Comparison of ENCODE assay signal across 17 cellular contexts in the genomic region with DNA sequence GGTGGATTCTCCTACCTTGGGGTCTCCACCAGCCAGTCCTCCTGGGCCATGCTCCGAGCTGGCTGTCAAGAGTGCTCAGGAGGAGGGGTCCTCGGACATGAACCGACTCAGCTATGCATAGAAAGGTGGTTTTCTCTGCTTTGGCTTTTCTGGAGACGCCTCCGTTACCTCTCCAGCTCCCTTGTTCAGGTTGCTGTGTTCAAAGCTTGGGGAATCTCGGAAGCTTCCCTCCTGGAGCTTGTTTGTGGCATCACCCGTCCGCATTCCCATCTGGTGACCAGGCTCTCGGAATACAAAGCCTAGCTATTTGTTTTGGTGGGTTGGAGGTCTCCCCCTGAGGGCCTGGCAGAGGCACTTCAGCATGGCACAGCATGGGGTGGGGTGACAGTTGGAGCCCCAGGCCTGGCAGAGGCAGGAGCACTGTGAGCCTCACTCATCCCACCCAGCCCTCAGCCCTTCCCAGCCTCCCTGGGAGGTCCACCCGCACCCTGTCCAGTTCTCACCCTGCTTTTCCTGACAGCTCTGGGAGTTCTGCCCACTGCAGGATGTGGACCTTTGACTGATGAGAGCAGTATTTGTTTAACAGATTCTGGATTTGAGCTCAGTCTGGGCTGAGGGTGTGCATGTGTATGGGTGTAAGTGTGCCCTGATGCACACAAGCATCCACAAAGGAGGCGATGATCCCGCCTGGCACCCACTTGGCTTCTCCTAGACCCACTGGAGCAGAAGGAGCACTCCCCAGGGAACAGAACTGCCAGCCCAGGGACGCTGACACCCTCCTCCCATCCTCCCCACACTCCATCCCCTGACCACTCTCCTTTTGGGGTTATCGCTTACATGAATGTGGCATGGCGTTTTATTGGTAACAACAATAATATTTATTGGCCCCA.
A peak's percentile ranks its signal among the peaks of the same experiment; 100 is the strongest.
DNase-seq lines count a peak whose midpoint lies in the region; ATAC-seq and TF ChIP-seq lines count a peak whose summit lies in the region.
"Had no signal": no experiment of that assay in that cellular context is flagged by ENCODE, and none has a peak within 500 bp of the region (broad histone marks: within the 10 kb centered on the region; RNA-seq: fewer than 3 reads in every experiment).

No MANE protein-coding gene starts in this region.

- no peaks in the 10 kb centered on the region for H3K4me1 Mint-ChIP-seq in activated CD4-positive, alpha-beta T cell treated with anti-CD3 and anti-CD28 coated beads for 36 hours
- no peaks in the 10 kb centered on the region for H3K4me1 Mint-ChIP-seq in activated CD4-positive, alpha-beta T cell treated with anti-CD3 and anti-CD28 coated beads, Interleukin-2, amount 10 ng/mL, durations not matched to agents 7 days and 5 days
- H3K4me1 Mint-ChIP-seq: activated naive CD8-positive, alpha-beta T cell treated with anti-CD3 and anti-CD28 coated beads for 36 hours; T-cell had no signal

- no peaks in the 10 kb centered on the region for H3K36me3 ChIP-seq in PC-3 (ENCODE audit: low read depth, low read length)
- H3K36me3 ChIP-seq in fibroblast of lung (ENCODE audit: control insufficient read depth, insufficient read depth, low read length) = no peaks in the 10 kb centered on the region

- peak overlapping the region; percentile 51 for H3K4me2 ChIP-seq in PC-3 (ENCODE audit: low read length)
- H3K4me2 ChIP-seq in fibroblast of lung (ENCODE audit: extremely low read depth, insufficient read depth, low read length) = no peak overlapping the region

- H3K9me3 ChIP-seq in PC-3 (ENCODE audit: low read length) = 0 out of 2 replicates have a peak, but pooled peaks cover 8% of the 10 kb centered on the region
- no peaks in the 10 kb centered on the region for H3K9me3 ChIP-seq in fibroblast of lung (ENCODE audit: control insufficient read depth, insufficient read depth, low read depth, low read length)

- no peaks in the 10 kb centered on the region for H3K9me2 ChIP-seq in PC-3 (replicated peaks; ENCODE audit: low read length)

- CTCF ChIA-PET in activated CD4-positive, alpha-beta T cell treated with anti-CD3 and anti-CD28 coated beads for 36 hours (lab: Charles Lee) = no interaction called here
- CTCF ChIA-PET in activated CD4-positive, alpha-beta T cell treated with anti-CD3 and anti-CD28 coated beads, Interleukin-2, amount 10 ng/mL, durations not matched to agents 7 days and 5 days (lab: Charles Lee) = interaction anchor here (1.5 kb wide), 1 partner anchor 20 kb away, joined by 3 read pairs; no protein-coding TSS in a partner anchor
- CTCF ChIA-PET in PC-3 (lab: Charles Lee) = interaction anchor here (0.6 kb wide), 1 partner anchor 31 kb away, joined by 3 read pairs; no protein-coding TSS in a partner anchor

- POLR2A ChIA-PET in activated CD4-positive, alpha-beta T cell treated with anti-CD3 and anti-CD28 coated beads for 36 hours (lab: Charles Lee) = no interaction called here
- POLR2A ChIA-PET in activated CD4-positive, alpha-beta T cell treated with anti-CD3 and anti-CD28 coated beads, Interleukin-2, amount 10 ng/mL, durations not matched to agents 7 days and 5 days (lab: Charles Lee) = no interaction called here
- POLR2A ChIA-PET in PC-3 (lab: Charles Lee; ENCODE audit: unreplicated experiment) = interaction anchor here (0.5 kb wide), 1 partner anchor 31 kb away, joined by 3 read pairs; no protein-coding TSS in a partner anchor

- H3K27ac Mint-ChIP-seq in activated CD4-positive, alpha-beta T cell treated with anti-CD3 and anti-CD28 coated beads for 36 hours = no peak overlapping the region
- no peak overlapping the region for H3K27ac Mint-ChIP-seq in activated CD4-positive, alpha-beta T cell treated with anti-CD3 and anti-CD28 coated beads, Interleukin-2, amount 10 ng/mL, durations not matched to agents 7 days and 5 days
- H3K27ac Mint-ChIP-seq: activated naive CD8-positive, alpha-beta T cell treated with anti-CD3 and anti-CD28 coated beads for 36 hours; T-cell had no signal

- BruUV-seq in PC-3 (replicated peaks; lab: Mats Ljungman, UMichigan) = no TSS peak

- peaks cover 7% of the 10 kb centered on the region for H3K27me3 Mint-ChIP-seq in activated CD4-positive, alpha-beta T cell treated with anti-CD3 and anti-CD28 coated beads for 36 hours
- H3K27me3 Mint-ChIP-seq in activated CD4-positive, alpha-beta T cell treated with anti-CD3 and anti-CD28 coated beads, Interleukin-2, amount 10 ng/mL, durations not matched to agents 7 days and 5 days = peaks cover 25% of the 10 kb centered on the region

- no peak for TF ChIP-seq CTCF in PC-3 (conservative IDR thresholded peaks at IDR 0.05; ENCODE audit: low read depth, low read length)
- TF ChIP-seq CTCF in fibroblast of lung (conservative IDR thresholded peaks at IDR 0.05 in 1 of 2, IDR thresholded peaks at IDR 0.05 in 1 of 2; ENCODE audit: low read depth in 1 of 2, low read length in 2 of 2) = no peak
- TF ChIP-seq CTCF in GM13976 (IDR thresholded peaks at IDR 0.05; ENCODE audit: borderline replicate concordance, control extremely low read depth, extremely low read depth, insufficient read depth, missing control alignments) = no peak

- H3K9me3 Mint-ChIP-seq in activated CD4-positive, alpha-beta T cell treated with anti-CD3 and anti-CD28 coated beads for 36 hours (ENCODE audit: low read depth) = peaks cover 12% of the 10 kb centered on the region
- H3K9me3 Mint-ChIP-seq in activated CD4-positive, alpha-beta T cell treated with anti-CD3 and anti-CD28 coated beads, Interleukin-2, amount 10 ng/mL, durations not matched to agents 7 days and 5 days = peaks cover 9% of the 10 kb centered on the region

- peaks cover 10% of the 10 kb centered on the region; the same call in 1 of the 2 replicates for H3K27me3 ChIP-seq in PC-3 (ENCODE audit: low read length)
- no peaks in the 10 kb centered on the region for H3K27me3 ChIP-seq in fibroblast of lung (ENCODE audit: control insufficient read depth, insufficient read depth, low read length)

- no peak for ATAC-seq in activated CD4-positive, alpha-beta T cell treated with anti-CD3 and anti-CD28 coated beads for 36 hours
- peak; percentile 55 for ATAC-seq in PC-3
- ATAC-seq in HG03175 (IDR thresholded peaks at IDR 0.05; ENCODE audit: unreplicated experiment) = no peak
- ATAC-seq in GM18907 (IDR thresholded peaks at IDR 0.05; ENCODE audit: unreplicated experiment) = no peak
- ATAC-seq: T-cell had no signal

- peak overlapping the region; percentile 15; the same call in 1 of the 2 replicates for H3K27ac ChIP-seq in PC-3 (ENCODE audit: low read length)
- H3K27ac ChIP-seq in fibroblast of lung (ENCODE audit: insufficient read depth, low read length) = no peak overlapping the region
- H3K27ac ChIP-seq: 22Rv1 had no signal

- DNase-seq in activated CD4-positive, alpha-beta T cell treated with anti-CD3 and anti-CD28 coated beads for 36 hours = peak; percentile 1
- no peak for DNase-seq in activated CD4-positive, alpha-beta T cell treated with anti-CD3 and anti-CD28 coated beads, Interleukin-2, amount 10 ng/mL, durations not matched to agents 7 days and 5 days
- DNase-seq in PC-3 (peak; percentile 77), fibroblast of lung (ENCODE audit: low read depth in 2 of 2) (peak; percentile 57 to 76), retina (peak; percentile 18), GM13976 (ENCODE audit: low spot score) (no peak)
- DNase-seq: activated CD4-positive, CD25-positive, alpha-beta regulatory T cell; activated naive CD8-positive, alpha-beta T cell treated with anti-CD3 and anti-CD28 coated beads for 36 hours; COR-L47; GF-D8; NCI-H1436; NCI-H446 treated with DMSO at 0.1 percent for 48 hours; stimulated activated CD4-positive, alpha-beta T cell treated with anti-CD3 and anti-CD28 coated beads, Interleukin-2, amount 100 ng/mL, for 24 hours; T-cell had no signal

- peak overlapping the region; percentile 28; the same call in 1 of the 2 replicates for H2AFZ ChIP-seq in PC-3 (ENCODE audit: low read length)
- no peak overlapping the region for H2AFZ ChIP-seq in fibroblast of lung (ENCODE audit: low read length)

- H3K4me3 Mint-ChIP-seq in activated CD4-positive, alpha-beta T cell treated with anti-CD3 and anti-CD28 coated beads for 36 hours = no peak overlapping the region
- H3K4me3 Mint-ChIP-seq in activated CD4-positive, alpha-beta T cell treated with anti-CD3 and anti-CD28 coated beads, Interleukin-2, amount 10 ng/mL, durations not matched to agents 7 days and 5 days = no peak overlapping the region
- H3K4me3 Mint-ChIP-seq: activated naive CD8-positive, alpha-beta T cell treated with anti-CD3 and anti-CD28 coated beads for 36 hours; T-cell had no signal

- peaks cover 31% of the 10 kb centered on the region for H3K4me1 ChIP-seq in PC-3 (ENCODE audit: insufficient read depth, low read length)
- peaks cover 9% of the 10 kb centered on the region for H3K4me1 ChIP-seq in fibroblast of lung (ENCODE audit: control insufficient read depth, extremely low read depth, insufficient read depth, low read length)

- no peak overlapping the region for H3K9ac ChIP-seq in PC-3 (ENCODE audit: low read length)
- H3K9ac ChIP-seq in fibroblast of lung (ENCODE audit: insufficient read depth, low read length) = no peak overlapping the region

- H4K20me1 ChIP-seq in PC-3 (ENCODE audit: low read length) = no peaks in the 10 kb centered on the region
- H4K20me1 ChIP-seq in fibroblast of lung (ENCODE audit: control insufficient read depth, extremely low read depth, insufficient read depth, low read length) = no peaks in the 10 kb centered on the region

- H3K79me2 ChIP-seq in PC-3 (ENCODE audit: low read length) (no peaks in the 10 kb centered on the region), fibroblast of lung (ENCODE audit: control insufficient read depth, insufficient read depth, low read length) (no peaks in the 10 kb centered on the region)

- intact Hi-C loops in activated CD4-positive, alpha-beta T cell treated with anti-CD3 and anti-CD28 coated beads for 36 hours (cut with DNase I, micrococcal nuclease) = no loop called here
- intact Hi-C loops in PC-3 (cut with micrococcal nuclease) = no loop called here

- H3K4me3 ChIP-seq in PC-3 (ENCODE audit: low read length) (no peak overlapping the region), fibroblast of lung (replicated peaks in 1 of 4; ENCODE audit: control extremely low read depth in 1 of 4, insufficient read depth in 1 of 4, low read depth in 3 of 4, low read length in 4 of 4) (no peak overlapping the region)

- no peaks in the 10 kb centered on the region for H3K36me3 Mint-ChIP-seq in activated CD4-positive, alpha-beta T cell treated with anti-CD3 and anti-CD28 coated beads for 36 hours (ENCODE audit: low read depth)
- H3K36me3 Mint-ChIP-seq in activated CD4-positive, alpha-beta T cell treated with anti-CD3 and anti-CD28 coated beads, Interleukin-2, amount 10 ng/mL, durations not matched to agents 7 days and 5 days (ENCODE audit: low read depth) = no peaks in the 10 kb centered on the region
- H3K36me3 Mint-ChIP-seq: activated naive CD8-positive, alpha-beta T cell treated with anti-CD3 and anti-CD28 coated beads for 36 hours; T-cell had no signal

- in situ Hi-C loops in GM13976 (cut with MboI; ENCODE audit: low sequenced_read_pairs, unreplicated experiment) = no loop called here

- H3F3A ChIP-seq in PC-3 (ENCODE audit: low read length, unreplicated experiment) = no peaks in the 10 kb centered on the region

Comparison
In these comparisons a context has a peak if more than half of its experiments do, and no peak if none do; other contexts are left out.
1. DNase-seq: peak in activated CD4-positive, alpha-beta T cell treated with anti-CD3 and anti-CD28 coated beads for 36 hours (single experiment), PC-3 (single experiment), fibroblast of lung (2 of 2) and retina (single experiment); none in activated CD4-positive, alpha-beta T cell treated with anti-CD3 and anti-CD28 coated beads, Interleukin-2, amount 10 ng/mL, durations not matched to agents 7 days and 5 days (single experiment) and GM13976 (single experiment).